ENCODE assay signal across 12 cellular contexts in the genomic region with DNA sequence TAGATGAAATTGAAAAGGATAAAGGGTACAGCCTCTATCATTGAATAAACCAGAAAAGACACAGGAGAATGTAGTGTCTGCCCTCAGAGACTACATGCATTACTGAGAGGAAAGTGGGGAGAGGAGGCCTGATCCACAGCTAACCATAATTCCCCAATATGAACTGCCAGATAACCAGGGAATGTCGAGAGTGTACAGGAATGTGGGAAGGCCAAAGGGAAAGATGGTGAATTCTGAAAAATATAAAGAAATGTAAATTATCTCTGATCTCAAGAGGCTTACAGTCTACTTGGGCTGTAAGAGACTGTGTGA. TPM values are rescaled to one million over a fixed set of nuclear protein-coding genes. Genes with fewer than 3 reads are reported as not detected.
DNase-seq lines count a peak whose midpoint lies in the region; ATAC-seq and TF ChIP-seq lines count a peak whose summit lies in the region.
"Had no signal": no experiment of that assay in that cellular context is flagged by ENCODE, and none has a peak within 500 bp of the region (broad histone marks: within the 10 kb centered on the region; RNA-seq: fewer than 3 reads in every experiment).

No MANE protein-coding gene starts in this region.

- ATAC-seq in activated T-helper 17 cell treated with anti-CD3 and anti-CD28 coated beads, Interleukin-2, amount 50 U/mL, for 72 hours (replicated peaks), result no peak
- no peak for ATAC-seq in gastroesophageal sphincter

- CTCF ChIA-PET in activated CD4-positive, alpha-beta memory T cell treated with anti-CD3 and anti-CD28 coated beads for 36 hours (lab: Charles Lee), result no interaction called here

- H3K4me3 Mint-ChIP-seq in T-helper 1 cell treated with Interleukin-12 subunit alpha and Interleukin-12 subunit beta and Interleukin-4 antibody, amounts not matched to agents 30 μg/mL and 1 μg/mL, for 36 hours, result peak overlapping the region; percentile 62
- H3K4me3 Mint-ChIP-seq in activated T-helper 17 cell treated with anti-CD3 and anti-CD28 coated beads, Interleukin-2, amount 50 U/mL, for 72 hours, result peak overlapping the region; percentile 34
- no peak overlapping the region for H3K4me3 Mint-ChIP-seq in activated CD4-positive, alpha-beta memory T cell treated with anti-CD3 and anti-CD28 coated beads for 36 hours
- H3K4me3 Mint-ChIP-seq: neural progenitor cell had no signal

- H3K9me3 ChIP-seq in gastroesophageal sphincter (no peaks in the 10 kb centered on the region), stomach (no peaks in the 10 kb centered on the region)

- H3K36me3 ChIP-seq in gastroesophageal sphincter (no peaks in the 10 kb centered on the region), stomach (no peaks in the 10 kb centered on the region)
- H3K36me3 ChIP-seq: neural progenitor cell had no signal

- 44 to 78% methylated on average over 1 of the region's 1 CpG for WGBS in gastroesophageal sphincter (ENCODE audit: low coverage in 1 of 2), 2 donors
- 55 to 96% (median 83%) methylated on average over 1 of the region's 1 CpG for WGBS in stomach, 5 donors

- peaks cover 7% of the 10 kb centered on the region for H3K36me3 Mint-ChIP-seq in T-helper 1 cell treated with Interleukin-12 subunit alpha and Interleukin-12 subunit beta and Interleukin-4 antibody, amounts not matched to agents 30 μg/mL and 1 μg/mL, for 36 hours (ENCODE audit: low read depth)
- H3K36me3 Mint-ChIP-seq in activated T-helper 17 cell treated with anti-CD3 and anti-CD28 coated beads, Interleukin-2, amount 50 U/mL, for 72 hours (ENCODE audit: low read depth), result no peaks in the 10 kb centered on the region
- H3K36me3 Mint-ChIP-seq in activated CD4-positive, alpha-beta memory T cell treated with anti-CD3 and anti-CD28 coated beads for 36 hours, result no peaks in the 10 kb centered on the region
- H3K36me3 Mint-ChIP-seq: neural progenitor cell had no signal

- no peaks in the 10 kb centered on the region for H3K9me3 Mint-ChIP-seq in T-helper 1 cell treated with Interleukin-12 subunit alpha and Interleukin-12 subunit beta and Interleukin-4 antibody, amounts not matched to agents 30 μg/mL and 1 μg/mL, for 36 hours
- no peaks in the 10 kb centered on the region for H3K9me3 Mint-ChIP-seq in activated T-helper 17 cell treated with anti-CD3 and anti-CD28 coated beads, Interleukin-2, amount 50 U/mL, for 72 hours
- no peaks in the 10 kb centered on the region for H3K9me3 Mint-ChIP-seq in activated CD4-positive, alpha-beta memory T cell treated with anti-CD3 and anti-CD28 coated beads for 36 hours
- H3K9me3 Mint-ChIP-seq: neural progenitor cell had no signal

- peaks cover 7% of the 10 kb centered on the region for H3K27me3 Mint-ChIP-seq in T-helper 1 cell treated with Interleukin-12 subunit alpha and Interleukin-12 subunit beta and Interleukin-4 antibody, amounts not matched to agents 30 μg/mL and 1 μg/mL, for 36 hours (ENCODE audit: low read depth)
- H3K27me3 Mint-ChIP-seq in activated T-helper 17 cell treated with anti-CD3 and anti-CD28 coated beads, Interleukin-2, amount 50 U/mL, for 72 hours, result peaks cover 10% of the 10 kb centered on the region
- peaks cover 16% of the 10 kb centered on the region for H3K27me3 Mint-ChIP-seq in activated CD4-positive, alpha-beta memory T cell treated with anti-CD3 and anti-CD28 coated beads for 36 hours

- DNase-seq in T-helper 1 cell (no peak), stomach (no peak), NCI-H446 (lab: John Stamatoyannopoulos, UW) (no peak), NAMALWA (ENCODE audit: low spot score) (no peak)
- no peak for DNase-seq in activated CD4-positive, alpha-beta memory T cell treated with anti-CD3 and anti-CD28 coated beads for 36 hours
- DNase-seq: NCI-H1694 treated with DMSO at 0.1 percent for 48 hours had no signal

- peak overlapping the region; percentile 47 for H3K27ac Mint-ChIP-seq in T-helper 1 cell treated with Interleukin-12 subunit alpha and Interleukin-12 subunit beta and Interleukin-4 antibody, amounts not matched to agents 30 μg/mL and 1 μg/mL, for 36 hours
- peak overlapping the region; percentile 36 for H3K27ac Mint-ChIP-seq in activated T-helper 17 cell treated with anti-CD3 and anti-CD28 coated beads, Interleukin-2, amount 50 U/mL, for 72 hours
- H3K27ac Mint-ChIP-seq in activated CD4-positive, alpha-beta memory T cell treated with anti-CD3 and anti-CD28 coated beads for 36 hours, result no peak overlapping the region
- H3K27ac Mint-ChIP-seq: neural progenitor cell had no signal

- intact Hi-C loops in stomach (cut with DNase I; ENCODE audit: low total_unique reads), result no loop called here
- intact Hi-C loops in activated CD4-positive, alpha-beta memory T cell treated with anti-CD3 and anti-CD28 coated beads for 36 hours (cut with micrococcal nuclease), result loop anchor here (1.0 kb wide), 1 partner anchor 52 kb away; no protein-coding TSS in a partner anchor

- POLR2A ChIA-PET in activated CD4-positive, alpha-beta memory T cell treated with anti-CD3 and anti-CD28 coated beads for 36 hours (lab: Charles Lee), result no interaction called here

- no peak for TF ChIP-seq EP300 in gastroesophageal sphincter (IDR thresholded peaks at IDR 0.05)
- no peak for TF ChIP-seq EP300 in stomach (IDR thresholded peaks at IDR 0.05)

- no peak for TF ChIP-seq CTCF in gastroesophageal sphincter (IDR thresholded peaks at IDR 0.05)
- no peak for TF ChIP-seq CTCF in stomach (IDR thresholded peaks at IDR 0.05)

- H3K27me3 ChIP-seq in gastroesophageal sphincter (no peaks in the 10 kb centered on the region), stomach (no peaks in the 10 kb centered on the region)
- H3K27me3 ChIP-seq: neural progenitor cell had no signal

- peaks cover 44% of the 10 kb centered on the region for H3K4me1 Mint-ChIP-seq in T-helper 1 cell treated with Interleukin-12 subunit alpha and Interleukin-12 subunit beta and Interleukin-4 antibody, amounts not matched to agents 30 μg/mL and 1 μg/mL, for 36 hours (ENCODE audit: low read depth)
- peaks cover 12% of the 10 kb centered on the region for H3K4me1 Mint-ChIP-seq in activated T-helper 17 cell treated with anti-CD3 and anti-CD28 coated beads, Interleukin-2, amount 50 U/mL, for 72 hours
- peaks cover 14% of the 10 kb centered on the region for H3K4me1 Mint-ChIP-seq in activated CD4-positive, alpha-beta memory T cell treated with anti-CD3 and anti-CD28 coated beads for 36 hours (ENCODE audit: low read depth)
- H3K4me1 Mint-ChIP-seq: neural progenitor cell had no signal

- TF ChIP-seq POLR2A in gastroesophageal sphincter (IDR thresholded peaks at IDR 0.05) (no peak), stomach (IDR thresholded peaks at IDR 0.05) (no peak)

- H3K4me1 ChIP-seq in gastroesophageal sphincter, result peaks cover 5 to 47% (median 5%) of the 10 kb centered on the region in 3 donors
- peaks cover 0 to 31% (median 19%) of the 10 kb centered on the region in 4 donors for H3K4me1 ChIP-seq in stomach

- no peak overlapping the region for H3K4me3 ChIP-seq in gastroesophageal sphincter
- no peak overlapping the region for H3K4me3 ChIP-seq in stomach
- H3K4me3 ChIP-seq: neural progenitor cell had no signal

- H3K27ac ChIP-seq in gastroesophageal sphincter, result peak overlapping the region; percentile 48 to 71 (median 64)
- H3K27ac ChIP-seq in stomach, result peak overlapping the region in 4 of 5 donors; percentile 22 to 75 (median 56)
- H3K27ac ChIP-seq: 22Rv1, neural progenitor cell, VCaP had no signal

RNA-seq across cellular contexts. Expression of gene MYO1E, which starts 22.3 kb away (rescaled TPM):
- total RNA-seq in activated T-helper 17 cell treated with anti-CD3 and anti-CD28 coated beads, Interleukin-2, amount 50 U/mL, for 72 hours, result 10 to 100 TPM; 29.3 to 30.1 TPM
- 10 to 100 TPM; 49.7 to 76.1 (median 65.6) TPM for total RNA-seq in gastroesophageal sphincter
- 100 to 1,000 TPM in 2 of 5 donors, 10 to 100 TPM in 3; 33.5 to 380 (median 70.6) TPM for total RNA-seq in stomach
- polyA plus RNA-seq in stomach, result 10 to 100 TPM; 15.1 to 25.0 (median 15.7) TPM
- 1 to 10 TPM; 5.1 to 5.8 TPM for total RNA-seq in activated CD4-positive, alpha-beta memory T cell treated with anti-CD3 and anti-CD28 coated beads for 36 hours

Comparison
In these comparisons a context has a peak if more than half of its experiments do, and no peak if none do; other contexts are left out.
1. RNA of gene MYO1E, which starts 22.3 kb away (total RNA-seq): 49.7 to 76.1 TPM in gastroesophageal sphincter, 33.5 to 380 TPM in stomach and 29.3 to 30.1 TPM in activated T-helper 17 cell treated with anti-CD3 and anti-CD28 coated beads, Interleukin-2, amount 50 U/mL, for 72 hours; 5.1 to 5.8 TPM in activated CD4-positive, alpha-beta memory T cell treated with anti-CD3 and anti-CD28 coated beads for 36 hours; every median in the first group is over 4 times any median in the second.